Comparison of ENCODE assay signal across 8 cellular contexts in the genomic region with DNA sequence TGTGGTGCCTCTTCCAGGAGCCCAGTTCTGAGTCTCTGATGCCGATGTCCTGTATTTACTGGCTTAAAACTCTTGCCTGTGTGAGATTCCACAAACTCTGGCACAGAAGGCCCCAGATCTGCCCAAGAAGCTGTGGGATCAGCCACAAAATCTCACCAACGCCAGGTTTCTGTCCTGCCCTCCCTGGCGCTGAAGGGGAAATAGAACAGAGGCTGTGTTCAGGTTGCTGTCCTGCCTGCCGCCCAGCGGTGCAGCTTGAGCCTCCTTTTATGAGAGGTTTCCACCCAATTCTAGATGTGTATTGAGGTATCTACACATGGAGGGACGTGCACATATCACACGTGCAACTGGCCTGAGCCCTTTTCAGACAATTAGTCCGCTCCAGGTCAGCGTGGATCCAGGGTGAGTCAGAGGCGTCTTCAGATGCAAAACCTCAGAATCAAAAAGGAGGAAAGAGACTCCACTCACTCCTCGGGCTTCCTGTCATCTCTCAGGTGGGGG. TPM values are rescaled to one million over a fixed set of nuclear protein-coding genes. Genes with fewer than 3 reads are reported as not detected.
DNase-seq lines count a peak whose midpoint lies in the region; ATAC-seq, FAIRE-seq and TF ChIP-seq lines count a peak whose summit lies in the region.

No MANE protein-coding gene starts in this region.

- no peaks in the 10 kb centered on the region for H3K9me3 Mint-ChIP-seq in effector memory CD8-positive, alpha-beta T cell

- no peak overlapping the region for H2BK12ac ChIP-seq in trophoblast cell (ENCODE audit: low read length)

- H3K79me2 ChIP-seq in OCI-LY1 (ENCODE audit: insufficient read depth, low read length) (no peaks in the 10 kb centered on the region), trophoblast cell (ENCODE audit: control insufficient read depth, insufficient read depth, low read length, poor library complexity) (peaks cover 19% of the 10 kb centered on the region)

- peak overlapping the region; percentile 89 for H3K4me3 ChIP-seq in OCI-LY1 (ENCODE audit: low read depth, low read length, poor library complexity, severe bottlenecking)
- H3K4me3 ChIP-seq in trophoblast cell (ENCODE audit: low read depth, low read length) = no peak overlapping the region

- no peak overlapping the region for H3K14ac ChIP-seq in trophoblast cell (ENCODE audit: low read length)

- H3K27ac ChIP-seq in OCI-LY1 (ENCODE audit: low read depth, low read length, poor library complexity, severe bottlenecking) (peak overlapping the region; percentile 96), trophoblast cell (ENCODE audit: low read depth, low read length) (no peak overlapping the region)

- TF ChIP-seq CTCF in OCI-LY1 (IDR thresholded peaks at IDR 0.05; ENCODE audit: low read length) = no peak

- H3K9me3 ChIP-seq in OCI-LY1 (ENCODE audit: low read length) (no peaks in the 10 kb centered on the region), trophoblast cell (ENCODE audit: insufficient read depth, low read depth, low read length) (no peaks in the 10 kb centered on the region)

- no peaks in the 10 kb centered on the region for H3K9me2 ChIP-seq in OCI-LY1 (ENCODE audit: low read depth, low read length)

- H3K27me3 ChIP-seq in OCI-LY1 (ENCODE audit: insufficient read depth, low read length) (no peaks in the 10 kb centered on the region), trophoblast cell (ENCODE audit: insufficient read depth, low read length) (no peaks in the 10 kb centered on the region)

- no peak overlapping the region for H4K8ac ChIP-seq in trophoblast cell (ENCODE audit: low read depth, low read length)

- peaks cover 25% of the 10 kb centered on the region for H3K79me1 ChIP-seq in trophoblast cell (ENCODE audit: low read length)

- H2BK120ac ChIP-seq in trophoblast cell (ENCODE audit: insufficient read depth, low read length, poor library complexity) = no peak overlapping the region

- no peak overlapping the region for H4K12ac ChIP-seq in trophoblast cell (ENCODE audit: low read depth, low read length)

- H3K4me2 ChIP-seq in OCI-LY1 (ENCODE audit: low read length) (peak overlapping the region; percentile 74), trophoblast cell (ENCODE audit: low read length) (no peak overlapping the region)

- peaks cover 21% of the 10 kb centered on the region in 2 donors for H3K4me1 Mint-ChIP-seq in effector memory CD8-positive, alpha-beta T cell (ENCODE audit: low read depth in 2 of 2)

- H4K91ac ChIP-seq in trophoblast cell (ENCODE audit: low read depth, low read length) = no peak overlapping the region

- ATAC-seq in effector memory CD8-positive, alpha-beta T cell (replicated peaks) = no peak
- no peak for ATAC-seq in HG02852 (IDR thresholded peaks at IDR 0.05; ENCODE audit: unreplicated experiment)

- H3K9ac ChIP-seq in OCI-LY1 (ENCODE audit: low read length) (peak overlapping the region; percentile 98), trophoblast cell (ENCODE audit: low read length) (no peak overlapping the region)

- H2BK5ac ChIP-seq in trophoblast cell (ENCODE audit: low read depth, low read length, poor library complexity) = no peak overlapping the region

- DNase-seq in EH (ENCODE audit: low read depth) (peak; percentile 57), trophoblast cell (peak in 1 of 2 donors; percentile 47), GM19239 (ENCODE audit: insufficient read length, low spot score) (no peak), NCI-H2171 (lab: John Stamatoyannopoulos, UW) (no peak), COR-L47 (lab: John Stamatoyannopoulos, UW) (no peak)
- no peak for DNase-seq in effector memory CD8-positive, alpha-beta T cell

- no peaks in the 10 kb centered on the region for H3K27me3 Mint-ChIP-seq in effector memory CD8-positive, alpha-beta T cell

- no peak overlapping the region for H3K18ac ChIP-seq in trophoblast cell (ENCODE audit: low read length)

- H3K4me3 Mint-ChIP-seq in effector memory CD8-positive, alpha-beta T cell = peak overlapping the region in 1 of 2 donors; percentile 43

- H3K23ac ChIP-seq in trophoblast cell (ENCODE audit: low read length) = no peak overlapping the region

- no peaks in the 10 kb centered on the region for H3F3A ChIP-seq in OCI-LY1 (ENCODE audit: insufficient read depth, low read length)

- FAIRE-seq in GM19239 (lab: Jason Lieb, UNC) = no peak

- no CpG with 5 or more reads among the region's 11 CpGs for WGBS in trophoblast cell (ENCODE audit: extremely low coverage, insufficient coverage, insufficient read length)

- no peak overlapping the region for H2AK5ac ChIP-seq in trophoblast cell (ENCODE audit: low read length)

- H3K4ac ChIP-seq in trophoblast cell (ENCODE audit: low read depth, low read length) = peak overlapping the region; percentile 20

- no peaks in the 10 kb centered on the region; the same call in 1 of the 2 replicates for H3K36me3 ChIP-seq in OCI-LY1 (ENCODE audit: insufficient read depth, low read length)
- H3K36me3 ChIP-seq in trophoblast cell (ENCODE audit: control insufficient read depth in 1 of 2, insufficient read depth in 2 of 2, low read length in 2 of 2) = peaks cover 16 to 24% of the 10 kb centered on the region in 2 experiments

- peak overlapping the region; percentile 51 to 52 for H3K27ac Mint-ChIP-seq in effector memory CD8-positive, alpha-beta T cell

- H2AFZ ChIP-seq in OCI-LY1 (ENCODE audit: low read length) (no peak overlapping the region), trophoblast cell (ENCODE audit: insufficient read depth, low read length, poor library complexity) (no peak overlapping the region)

- H4K20me1 ChIP-seq in OCI-LY1 (ENCODE audit: insufficient read depth, low read length) = no peaks in the 10 kb centered on the region

- H3K4me1 ChIP-seq in OCI-LY1 (ENCODE audit: insufficient read depth, low read length, severe bottlenecking) (peaks cover 36% of the 10 kb centered on the region), trophoblast cell (ENCODE audit: control insufficient read depth in 1 of 2, insufficient read depth in 2 of 2, low read length in 2 of 2) (peaks cover 20 to 21% of the 10 kb centered on the region in 2 experiments)

- H3K36me3 Mint-ChIP-seq in effector memory CD8-positive, alpha-beta T cell (ENCODE audit: insufficient read depth) = peaks cover 23% of the 10 kb centered on the region

RNA-seq across cellular contexts. Expression of gene TMEM80, which starts 2.2 kb away (rescaled TPM):
- 22.2 and 23.0 TPM in 2 replicates for polyA plus RNA-seq in trophoblast cell (2013)

RNA-seq across cellular contexts. Expression of gene DEAF1, which starts 2.8 kb away (rescaled TPM):
- polyA plus RNA-seq in trophoblast cell (2013) = 24.6 and 25.8 TPM in 2 replicates

RNA-seq across cellular contexts. Expression of gene EPS8L2, which starts 8.2 kb away (rescaled TPM):
- 166 and 168 TPM in 2 replicates for polyA plus RNA-seq in trophoblast cell (2013)

RNA-seq across cellular contexts. Expression of gene TALDO1, which starts 49.4 kb away (rescaled TPM):
- 244 and 248 TPM in 2 replicates for polyA plus RNA-seq in trophoblast cell (2013)
